In the genomic region with DNA sequence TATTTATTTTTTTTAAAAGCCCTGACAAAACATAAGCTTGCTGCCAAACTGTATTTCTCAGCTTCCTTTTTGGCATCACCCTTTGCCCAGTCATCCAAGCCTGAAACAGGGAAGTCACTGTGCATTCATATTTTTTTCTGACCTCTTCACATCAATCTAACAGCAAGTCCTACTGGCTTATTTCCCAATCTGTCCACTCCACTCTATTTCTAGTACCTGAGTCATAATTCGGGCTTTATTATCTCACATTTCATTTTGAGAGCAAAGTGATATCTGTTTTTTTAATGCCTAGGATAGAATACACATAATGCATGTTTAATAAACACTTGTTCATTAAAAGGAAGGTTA, we compare ENCODE assay signal across 8 cellular contexts. TPM values are rescaled to one million over a fixed set of nuclear protein-coding genes. Genes with fewer than 3 reads are reported as not detected.
DNase-seq lines count a peak whose midpoint lies in the region; ATAC-seq lines count a peak whose summit lies in the region.

No MANE protein-coding gene starts in this region.

- H3K27me3 ChIP-seq in ACC112 (ENCODE audit: insufficient read depth, low read length) (no peaks in the 10 kb centered on the region), MG63 (no peaks in the 10 kb centered on the region)

- no peaks in the 10 kb centered on the region for H3K9me3 ChIP-seq in MG63

- no peaks in the 10 kb centered on the region; the same call in 1 of the 2 replicates for H3K36me3 ChIP-seq in ACC112 (ENCODE audit: insufficient read depth, low read length)
- H3K36me3 ChIP-seq in MG63, result no peaks in the 10 kb centered on the region

- DNase-seq in MG63 (peak; percentile 84), amniotic stem cell (lab: John Stamatoyannopoulos, UW) (peak; percentile 44), kidney glomerular epithelial cell (lab: John Stamatoyannopoulos, UW) (peak; percentile 35), NCI-H1930 (lab: John Stamatoyannopoulos, UW) (no peak), iPS-NIHi11 (ENCODE audit: low spot score) (no peak), medulla oblongata (ENCODE audit: extremely low spot score) (no peak)

- peak overlapping the region; percentile 54 for H3K27ac ChIP-seq in ACC112 (ENCODE audit: low read depth, low read length)

- peaks cover 19% of the 10 kb centered on the region for H3K4me1 ChIP-seq in ACC112 (ENCODE audit: control insufficient read depth, insufficient read depth, low read length, unreplicated experiment)

- ATAC-seq in GM18519 (IDR thresholded peaks at IDR 0.05; ENCODE audit: low FRiP score, unreplicated experiment), result no peak

- peaks cover 14% of the 10 kb centered on the region for H3K79me2 ChIP-seq in ACC112 (ENCODE audit: control insufficient read depth, insufficient read depth, low read length, unreplicated experiment)

- H3K4me3 ChIP-seq in ACC112 (ENCODE audit: low read depth, low read length), result peak overlapping the region; percentile 16; the same call in 1 of the 2 replicates
- H3K4me3 ChIP-seq in MG63, result no peak overlapping the region

- no peak overlapping the region for H2AFZ ChIP-seq in ACC112 (ENCODE audit: low read length, unreplicated experiment)

RNA-seq across cellular contexts. Expression of gene HNMT, which starts 5.1 kb away (rescaled TPM):
- not detected in 2 replicates for total RNA-seq in MG63 (2014; rRNA removed; shearing (Covaris generic); ENCODE audit: low replicate concordance)

Comparison
In these comparisons a context has a peak if more than half of its experiments do, and no peak if none do; other contexts are left out.
1. DNase-seq: peak in MG63 (single experiment), amniotic stem cell (single experiment) and kidney glomerular epithelial cell (single experiment); none in NCI-H1930 (0 of 2), iPS-NIHi11 (single experiment) and medulla oblongata (single experiment).